8 cellular contexts compared by ENCODE assay signal in the genomic region with DNA sequence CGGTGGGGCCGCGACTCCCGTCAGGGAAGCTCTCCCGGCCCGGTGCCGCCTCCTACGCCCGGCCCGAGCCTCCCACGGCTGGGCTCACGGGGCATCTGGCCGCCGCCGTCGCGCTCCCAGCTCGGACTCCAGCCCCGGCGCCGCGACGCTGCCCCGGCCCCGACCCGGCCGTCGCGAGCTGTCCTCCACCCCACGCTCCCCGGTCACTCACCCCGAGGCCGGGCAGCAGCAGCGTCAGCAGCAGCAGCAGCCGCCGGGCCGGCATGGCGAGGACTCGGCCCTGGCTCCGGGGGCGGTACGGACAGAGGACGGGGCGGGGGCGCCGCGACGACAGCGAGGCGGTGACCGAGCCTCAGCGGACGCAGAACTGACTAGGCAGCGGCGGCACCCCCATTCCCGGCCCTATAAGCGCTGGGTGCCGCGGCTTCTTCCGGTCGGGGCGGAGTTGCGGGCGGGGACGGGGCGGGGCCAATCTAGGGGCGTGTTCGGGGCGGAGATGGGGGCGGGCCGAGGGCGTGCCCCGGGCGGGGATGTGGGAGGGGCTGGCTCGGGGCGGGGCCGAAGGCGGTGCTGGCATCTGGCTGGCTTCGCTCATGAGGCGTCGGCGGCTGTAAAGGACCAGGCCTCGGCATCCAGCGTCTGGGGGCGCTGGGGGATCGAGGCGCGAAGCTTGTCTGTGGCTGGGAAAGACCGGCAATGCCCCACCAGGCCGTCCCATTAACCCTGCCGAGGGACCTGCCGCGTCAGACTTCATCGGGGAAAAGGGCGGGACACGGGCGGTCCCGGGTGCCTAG. TPM values are rescaled to one million over a fixed set of nuclear protein-coding genes. Genes with fewer than 3 reads are reported as not detected.
A peak's percentile ranks its signal among the peaks of the same experiment; 100 is the strongest.
DNase-seq lines count a peak whose midpoint lies in the region; ATAC-seq, FAIRE-seq and TF ChIP-seq lines count a peak whose summit lies in the region.

A gene (minus strand): TSS at position 380 of the 794 bp plus-strand sequence. CDS start 115 bp downstream, at position 265.

- 1% methylated on average over 55 to 98 of the region's 98 CpGs for WGBS in aorta, 2 donors

- peaks cover 0 to 1% of the 10 kb centered on the region in 2 donors for H3K27me3 ChIP-seq in aorta (ENCODE audit: control insufficient read depth in 1 of 2, insufficient read depth in 2 of 2, low read length in 1 of 2)

- TF ChIP-seq CTCF in astrocyte of the cerebellum (IDR thresholded peaks at IDR 0.05; ENCODE audit: low read depth, low read length, missing control alignments): no peak

- H3K4me3 ChIP-seq in astrocyte of the cerebellum (ENCODE audit: low read depth, low read length) (peak within 1 kb of the TSS; percentile 47), aorta (ENCODE audit: low read length in 2 of 2) (peak within 1 kb of the TSS; percentile 46 to 92)

- peak within 1 kb of the TSS; percentile 91 to 98 for H3K27ac ChIP-seq in aorta (ENCODE audit: low read depth in 1 of 2, low read length in 2 of 2)

- ATAC-seq in HG02938 (IDR thresholded peaks at IDR 0.05; ENCODE audit: unreplicated experiment) (peak; percentile 78), aorta (ENCODE audit: low FRiP score) (peak; percentile 98)

- in situ Hi-C loops in astrocyte of the cerebellum (cut with HindIII; ENCODE audit: low sequenced_read_pairs): loop anchor here (5.0 kb wide), 1 partner anchor 53 kb away; no protein-coding TSS in a partner anchor

- no peaks in the 10 kb centered on the region for H3K4me1 ChIP-seq in aorta (ENCODE audit: control insufficient read depth in 1 of 2, insufficient read depth in 2 of 2, low read length in 2 of 2)

- FAIRE-seq in GM18507 (lab: Jason Lieb, UNC): peak; percentile 70

- DNase-seq in GM18507 (ENCODE audit: extremely low spot score, insufficient read length, low read depth): peak; percentile 88
- DNase-seq in NCI-H2029 treated with DMSO at 0.1 percent for 48 hours (lab: John Stamatoyannopoulos, UW): peak; percentile 55
- peak; percentile 98 for DNase-seq in T1000 (lab: John Stamatoyannopoulos, UW)
- peak; percentile 73 for DNase-seq in astrocyte of the cerebellum (ENCODE audit: low read depth)
- DNase-seq in hepatic stellate cell (ENCODE audit: low spot score): peak; percentile 89
- DNase-seq in retina: peak; percentile 91
- peak; percentile 96 to 98 for DNase-seq in aorta

- no peaks in the 10 kb centered on the region for H3K9me3 ChIP-seq in aorta (ENCODE audit: control insufficient read depth, low read length)

- intact Hi-C loops in aorta (cut with DNase I): loop anchor here (2.0 to 5.0 kb wide), 5 partner anchors 68 to 283 kb away; a partner anchor contains a TSS

- H3K36me3 ChIP-seq in aorta (ENCODE audit: control insufficient read depth in 1 of 2, insufficient read depth in 2 of 2, low read length in 1 of 2): no peaks in the 10 kb centered on the region

RNA-seq across cellular contexts. Expression of the gene that starts here (rescaled TPM):
- total RNA-seq in aorta: 10 to 100 TPM; 17.8 to 31.0 TPM
- polyA plus RNA-seq in aorta: 1 to 10 TPM; 1.0 to 5.2 TPM

Comparison
In these comparisons a context has a peak if more than half of its experiments do, and no peak if none do; other contexts are left out.
1. Peak in every context shown above with its lines: DNase-seq, ATAC-seq, H3K4me3 ChIP-seq and H3K27ac ChIP-seq.